In genomic region chr2:70367722-70368323, GRCh38 we compare ENCODE assay signal across 17 cellular contexts.
DNase-seq lines count a peak whose midpoint lies in the region; ATAC-seq and TF ChIP-seq lines count a peak whose summit lies in the region.
"Had no signal": no experiment of that assay in that cellular context is flagged by ENCODE, and none has a peak within 500 bp of the region (broad histone marks: within the 10 kb centered on the region; RNA-seq: fewer than 3 reads in every experiment).

No MANE protein-coding gene starts in this region.

- H3K18ac ChIP-seq in H9 (ENCODE audit: insufficient read length, low read depth, low read length), result peak overlapping the region; percentile 59

- no peaks in the 10 kb centered on the region for H3K27me3 ChIP-seq in A673 (replicated peaks; ENCODE audit: insufficient read depth, low read depth, low read length, poor library complexity)
- no peaks in the 10 kb centered on the region for H3K27me3 ChIP-seq in H9 (ENCODE audit: insufficient read depth, low read length)
- H3K27me3 ChIP-seq in iPS-18a (ENCODE audit: control insufficient read depth, insufficient read depth, low read length), result no peaks in the 10 kb centered on the region
- no peaks in the 10 kb centered on the region for H3K27me3 ChIP-seq in esophagus muscularis mucosa
- no peaks in the 10 kb centered on the region for H3K27me3 ChIP-seq in esophagus squamous epithelium
- H3K27me3 ChIP-seq: gastrocnemius medialis had no signal

- H2BK5ac ChIP-seq in H9 (ENCODE audit: insufficient read length, low read length), result no peak overlapping the region

- H3K9me3 ChIP-seq in A673 (ENCODE audit: low read depth, low read length, poor library complexity, severe bottlenecking) (no peaks in the 10 kb centered on the region), H9 (ENCODE audit: control insufficient read depth, low read depth, low read length) (no peaks in the 10 kb centered on the region), iPS-18a (ENCODE audit: control insufficient read depth, low read depth, low read length) (no peaks in the 10 kb centered on the region), esophagus muscularis mucosa (peaks cover 0 to 3% (median 1%) of the 10 kb centered on the region in 4 donors), esophagus squamous epithelium (no peaks in the 10 kb centered on the region)
- H3K9me3 ChIP-seq: gastrocnemius medialis, SK-N-SH had no signal

- H2BK120ac ChIP-seq in H9 (ENCODE audit: low read depth, low read length, poor library complexity, severe bottlenecking), result no peak overlapping the region

- H3K36me3 ChIP-seq in A673 (ENCODE audit: insufficient read depth, low read length, poor library complexity, severe bottlenecking) (no peaks in the 10 kb centered on the region), iPS-18a (ENCODE audit: control insufficient read depth, low read depth, low read length) (no peaks in the 10 kb centered on the region), esophagus muscularis mucosa (no peaks in the 10 kb centered on the region), esophagus squamous epithelium (no peaks in the 10 kb centered on the region)
- H3K36me3 ChIP-seq: gastrocnemius medialis had no signal

- DNase-seq in A673 (ENCODE audit: low spot score), result peak; percentile 37
- DNase-seq in H9, result peak; percentile 76
- peak; percentile 53 for DNase-seq in WTC11 (ENCODE audit: low spot score)
- no peak for DNase-seq in esophagus muscularis mucosa (ENCODE audit: extremely low spot score)
- DNase-seq in NCI-H2196 treated with DMSO at 0.1 percent for 48 hours (lab: John Stamatoyannopoulos, UW; ENCODE audit: unreplicated experiment), result no peak
- DNase-seq in occipital lobe (lab: John Stamatoyannopoulos, UW), result no peak
- DNase-seq in esophagus squamous epithelium (lab: John Stamatoyannopoulos, UW), result no peak
- DNase-seq: activated naive CD8-positive, alpha-beta T cell treated with anti-CD3 and anti-CD28 coated beads, Interleukin-2, amount 10 ng/mL, durations not matched to agents 7 days and 5 days; gastrocnemius medialis; HCEC 1CT; islet precursor cell; NCI-H1092 treated with DMSO at 0.1 percent for 48 hours; SK-N-SH had no signal

- no peak overlapping the region for H2AK5ac ChIP-seq in H9 (ENCODE audit: insufficient read length, low read length)

- POLR2A ChIA-PET in A673 (lab: Charles Lee; ENCODE audit: low non-redundant PET) (no interaction called here), WTC11 (lab: Charles Lee) (no interaction called here)

- H2BK12ac ChIP-seq in H9 (ENCODE audit: insufficient read length, low read depth, low read length), result no peak overlapping the region

- H2BK15ac ChIP-seq in H9 (ENCODE audit: low read depth, low read length), result no peak overlapping the region

- no peaks in the 10 kb centered on the region for H3K79me2 ChIP-seq in H9 (ENCODE audit: insufficient read depth, low read length)

- no peaks in the 10 kb centered on the region; the same call in 1 of the 2 replicates for H3K27me3 Mint-ChIP-seq in H9 (ENCODE audit: low read depth)
- peaks cover 28% of the 10 kb centered on the region for H3K27me3 Mint-ChIP-seq in WTC11 (ENCODE audit: low read depth)
- H3K27me3 Mint-ChIP-seq: activated naive CD8-positive, alpha-beta T cell treated with anti-CD3 and anti-CD28 coated beads, Interleukin-2, amount 10 ng/mL, durations not matched to agents 7 days and 5 days; stimulated activated naive CD8-positive, alpha-beta T cell treated with anti-CD3 and anti-CD28 coated beads, Interleukin-15, Interleukin-2, amounts not matched to agents 100 ng/mL and 50 ng/mL, for 24 hours had no signal

- no peaks in the 10 kb centered on the region for H3K23me2 ChIP-seq in H9 (ENCODE audit: insufficient read length, low read depth, low read length, poor library complexity, severe bottlenecking)

- H3K4me1 ChIP-seq in A673 (ENCODE audit: insufficient read depth, low read length, poor library complexity, severe bottlenecking) (no peaks in the 10 kb centered on the region), H9 (ENCODE audit: insufficient read depth, low read length) (no peaks in the 10 kb centered on the region), iPS-18a (ENCODE audit: control insufficient read depth, low read depth, low read length) (no peaks in the 10 kb centered on the region), esophagus muscularis mucosa (no peaks in the 10 kb centered on the region), esophagus squamous epithelium (peaks cover 0 to 7% (median 3%) of the 10 kb centered on the region in 3 donors)
- H3K4me1 ChIP-seq: gastrocnemius medialis had no signal

- H2BK20ac ChIP-seq in H9 (ENCODE audit: low read depth, low read length, poor library complexity, severe bottlenecking), result no peak overlapping the region

- H3K79me1 ChIP-seq in H9 (ENCODE audit: insufficient read depth, low read depth, low read length, poor library complexity, severe bottlenecking), result no peaks in the 10 kb centered on the region

- no peaks in the 10 kb centered on the region for H4K20me1 ChIP-seq in H9 (ENCODE audit: control insufficient read depth, insufficient read depth, insufficient read length)

- H3K9ac ChIP-seq in H9 (ENCODE audit: extremely low read depth, insufficient read length, low read length), result no peak overlapping the region
- no peak overlapping the region for H3K9ac ChIP-seq in iPS-18a (ENCODE audit: low read length)
- H3K9ac ChIP-seq: SK-N-SH had no signal

- BruUV-seq in A673 (replicated peaks; lab: Mats Ljungman, UMichigan), result no TSS peak

- no peak overlapping the region for H4K8ac ChIP-seq in H9 (replicated peaks; ENCODE audit: insufficient read length, low read depth, low read length)

- H3K4me1 Mint-ChIP-seq in H9 (peaks cover 5 to 6% of the 10 kb centered on the region in 2 experiments; a peak in 3 of 4 replicates), WTC11 (no peaks in the 10 kb centered on the region)
- H3K4me1 Mint-ChIP-seq: activated naive CD8-positive, alpha-beta T cell treated with anti-CD3 and anti-CD28 coated beads, Interleukin-2, amount 10 ng/mL, durations not matched to agents 7 days and 5 days; B cell; nephron had no signal

- TF ChIP-seq CTCF in A673 (conservative IDR thresholded peaks at IDR 0.05; ENCODE audit: low read depth, low read length), result no peak
- TF ChIP-seq CTCF in H9 (conservative IDR thresholded peaks at IDR 0.05), result no peak
- no peak for TF ChIP-seq CTCF in WTC11 (IDR thresholded peaks at IDR 0.05)
- TF ChIP-seq CTCF in esophagus muscularis mucosa (IDR thresholded peaks at IDR 0.05), result no peak
- no peak for TF ChIP-seq CTCF in esophagus squamous epithelium (IDR thresholded peaks at IDR 0.05)

- intact Hi-C loops in A673 (cut with micrococcal nuclease; ENCODE audit: unreplicated experiment), result no loop called here
- intact Hi-C loops in esophagus muscularis mucosa (cut with DNase I), result no loop called here
- intact Hi-C loops in esophagus squamous epithelium (cut with DNase I), result no loop called here

- no peaks in the 10 kb centered on the region for H3K9me3 Mint-ChIP-seq in H9
- H3K9me3 Mint-ChIP-seq in WTC11, result no peaks in the 10 kb centered on the region; the same call in 1 of the 2 replicates
- H3K9me3 Mint-ChIP-seq: nephron had no signal

- H3K4ac ChIP-seq in H9 (ENCODE audit: low read depth, low read length), result no peak overlapping the region

- no peak overlapping the region for H3K23ac ChIP-seq in H9 (ENCODE audit: insufficient read length, low read depth, low read length)

- no peak overlapping the region for H3K4me3 Mint-ChIP-seq in H9
- H3K4me3 Mint-ChIP-seq in WTC11, result no peak overlapping the region
- H3K4me3 Mint-ChIP-seq: activated naive CD8-positive, alpha-beta T cell treated with anti-CD3 and anti-CD28 coated beads, Interleukin-2, amount 10 ng/mL, durations not matched to agents 7 days and 5 days; B cell; nephron; stimulated activated naive CD8-positive, alpha-beta T cell treated with anti-CD3 and anti-CD28 coated beads, Interleukin-15, Interleukin-2, amounts not matched to agents 100 ng/mL and 50 ng/mL, for 24 hours had no signal

- H3K27ac ChIP-seq in A673 (ENCODE audit: low read depth, low read length, poor library complexity, severe bottlenecking) (no peak overlapping the region), H9 (ENCODE audit: insufficient read length, low read depth, low read length) (no peak overlapping the region), iPS-18a (ENCODE audit: low read length) (peak overlapping the region; percentile 51), esophagus muscularis mucosa (replicated peaks in 1 of 4) (no peak overlapping the region), esophagus squamous epithelium (peak overlapping the region in 1 of 4 donors; percentile 12)
- H3K27ac ChIP-seq: gastrocnemius medialis had no signal

- no peak overlapping the region for H4K5ac ChIP-seq in H9 (ENCODE audit: insufficient read length, low read depth, low read length)

- CTCF ChIA-PET in A673 (lab: Charles Lee) (no interaction called here), WTC11 (lab: Charles Lee) (interaction anchor here (0.6 to 2.8 kb wide), 3 partner anchors 64 to 278 kb away, joined by 3 to 9 read pairs (median 3); partner anchors contain the start of gene TGFA)

- no peak overlapping the region for H3K4me2 ChIP-seq in H9 (ENCODE audit: insufficient read depth, insufficient read length, low read length)
- H3K4me2 ChIP-seq: SK-N-SH had no signal

- H3K4me3 ChIP-seq in A673 (ENCODE audit: low read depth, low read length, poor library complexity, severe bottlenecking) (no peak overlapping the region), iPS-18a (ENCODE audit: low read length) (no peak overlapping the region), esophagus muscularis mucosa (no peak overlapping the region), esophagus squamous epithelium (no peak overlapping the region)
- H3K4me3 ChIP-seq: gastrocnemius medialis had no signal

- TF ChIP-seq POLR2A in esophagus muscularis mucosa (IDR thresholded peaks at IDR 0.05; ENCODE audit: low read depth) (no peak), esophagus squamous epithelium (IDR thresholded peaks at IDR 0.05) (no peak)

- no peak overlapping the region for H4K91ac ChIP-seq in H9 (ENCODE audit: insufficient read length, low read depth, low read length)

- WGBS in H9 (ENCODE audit: extremely low coverage, insufficient read length, low lambda C conversion rate), result no CpG with 5 or more reads among the region's 8 CpGs
- WGBS in esophagus muscularis mucosa, result 54% methylated on average over 8 of the region's 8 CpGs
- 39 to 41% methylated on average over 7 to 8 of the region's 8 CpGs for WGBS in esophagus squamous epithelium, 2 donors

- H3K14ac ChIP-seq in H9 (ENCODE audit: insufficient read depth, low read length), result peak overlapping the region; percentile 2; the same call in 1 of the 2 replicates

- peak; percentile 73 for ATAC-seq in WTC11
- ATAC-seq: gastrocnemius medialis had no signal

- H3K56ac ChIP-seq in H9 (ENCODE audit: insufficient read length, low read depth, low read length), result no peak overlapping the region

- peak overlapping the region in 1 of 3 experiments; percentile 93; a peak in 3 of 7 replicates for H3K27ac Mint-ChIP-seq in H9
- H3K27ac Mint-ChIP-seq in WTC11, result no peak overlapping the region
- H3K27ac Mint-ChIP-seq: activated naive CD8-positive, alpha-beta T cell treated with anti-CD3 and anti-CD28 coated beads, Interleukin-2, amount 10 ng/mL, durations not matched to agents 7 days and 5 days; B cell; nephron; stimulated activated naive CD8-positive, alpha-beta T cell treated with anti-CD3 and anti-CD28 coated beads, Interleukin-15, Interleukin-2, amounts not matched to agents 100 ng/mL and 50 ng/mL, for 24 hours had no signal

- H3T11ph ChIP-seq in H9 (ENCODE audit: low read length), result no peak overlapping the region

- TF ChIP-seq EP300 in esophagus muscularis mucosa (IDR thresholded peaks at IDR 0.05), result no peak

- no peaks in the 10 kb centered on the region for H3K36me3 Mint-ChIP-seq in H9 (ENCODE audit: insufficient read depth in 1 of 3, low read depth in 3 of 3)
- H3K36me3 Mint-ChIP-seq in WTC11, result no peaks in the 10 kb centered on the region
- H3K36me3 Mint-ChIP-seq: activated naive CD8-positive, alpha-beta T cell treated with anti-CD3 and anti-CD28 coated beads, Interleukin-2, amount 10 ng/mL, durations not matched to agents 7 days and 5 days had no signal

- no peak overlapping the region for H2AFZ ChIP-seq in H9 (ENCODE audit: low read length)

Comparison
In these comparisons a context has a peak if more than half of its experiments do, and no peak if none do; other contexts are left out.
1. DNase-seq: peak in A673 (single experiment), H9 (single experiment) and WTC11 (single experiment); none in esophagus muscularis mucosa (single experiment), NCI-H2196 treated with DMSO at 0.1 percent for 48 hours (single experiment), occipital lobe (single experiment) and esophagus squamous epithelium (single experiment).